Comparison of ENCODE assay signal across 13 cellular contexts in the genomic region with DNA sequence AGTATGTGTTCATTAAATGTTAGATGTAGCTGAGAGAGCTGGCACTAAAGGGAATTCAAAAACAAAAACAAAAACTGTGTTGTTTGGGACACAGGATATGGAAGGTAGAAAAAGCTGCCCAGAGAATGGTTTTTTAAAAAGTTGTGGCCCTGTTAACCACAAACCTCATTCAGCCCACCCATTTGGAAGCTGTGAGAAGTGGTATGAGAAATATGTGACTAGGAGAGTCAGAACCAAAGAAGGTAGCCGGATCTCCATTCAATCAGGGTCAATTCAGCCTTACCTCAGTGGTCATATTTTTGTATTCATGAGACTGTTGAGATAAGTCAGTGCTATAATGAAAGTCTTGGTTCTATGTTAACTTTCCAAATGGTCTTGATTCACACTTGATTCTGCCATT. TPM values are rescaled to one million over a fixed set of nuclear protein-coding genes. Genes with fewer than 3 reads are reported as not detected.
DNase-seq lines count a peak whose midpoint lies in the region; ATAC-seq, FAIRE-seq and TF ChIP-seq lines count a peak whose summit lies in the region.
"Had no signal": no experiment of that assay in that cellular context is flagged by ENCODE, and none has a peak within 500 bp of the region (broad histone marks: within the 10 kb centered on the region; RNA-seq: fewer than 3 reads in every experiment).

No MANE protein-coding gene starts in this region.

- H3K4me1 Mint-ChIP-seq in activated T-helper 1 cell treated with anti-CD3 and anti-CD28 coated beads, Interleukin-12 subunit alpha, Interleukin-12 subunit beta, Interleukin-2, Interleukin-4 antibody, amounts not matched to agents 30 ng/mL and 10 ng/mL and 1 ng/mL, durations not matched to agents 14 hours and 24 hours and 36 hours (ENCODE audit: low read depth) = peaks cover 61% of the 10 kb centered on the region

- peaks cover 19% of the 10 kb centered on the region for H3K36me3 ChIP-seq in neutrophil
- H3K36me3 ChIP-seq: right lobe of liver had no signal

- no peak overlapping the region for H3K4me3 ChIP-seq in neutrophil (ENCODE audit: low read depth in 1 of 2, low read length in 1 of 2)
- H3K4me3 ChIP-seq: right lobe of liver had no signal

- DNase-seq in GM12891 (ENCODE audit: insufficient read length, low spot score) = no peak
- DNase-seq in activated T-helper 1 cell treated with anti-CD3 and anti-CD28 coated beads, Interleukin-12 subunit alpha, Interleukin-12 subunit beta, Interleukin-2, Interleukin-4 antibody, amounts not matched to agents 30 ng/mL and 10 ng/mL and 1 ng/mL, durations not matched to agents 14 hours and 24 hours and 36 hours (ENCODE audit: low spot score) = no peak
- DNase-seq in stimulated activated CD4-positive, alpha-beta T cell treated with anti-CD3 and anti-CD28 coated beads, Interleukin-4, amount 100 ng/mL, for 24 hours = no peak
- DNase-seq: erythroblast, NCI-H2029, right lobe of liver had no signal

- H3K27ac ChIP-seq in neutrophil = peak overlapping the region; percentile 95

- no peaks in the 10 kb centered on the region for H3K9me3 ChIP-seq in neutrophil
- H3K9me3 ChIP-seq: right lobe of liver had no signal

- TF ChIP-seq POLR2A in GM12891 (IDR thresholded peaks at IDR 0.05; ENCODE audit: low read depth, low read length) = no peak

- intact Hi-C loops in activated T-helper 1 cell treated with anti-CD3 and anti-CD28 coated beads, Interleukin-12 subunit alpha, Interleukin-12 subunit beta, Interleukin-2, Interleukin-4 antibody, amounts not matched to agents 30 ng/mL and 10 ng/mL and 1 ng/mL, durations not matched to agents 14 hours and 24 hours and 36 hours (cut with micrococcal nuclease) = loop anchor here (1.0 to 10.0 kb wide), 3 partner anchors 7 to 1495 kb away; a partner anchor contains a TSS

- peak; percentile 9 for FAIRE-seq in GM12891 (lab: Jason Lieb, UNC)
- FAIRE-seq: bronchial epithelial cell had no signal

- peaks cover 23% of the 10 kb centered on the region for H3K36me3 Mint-ChIP-seq in activated T-helper 1 cell treated with anti-CD3 and anti-CD28 coated beads, Interleukin-12 subunit alpha, Interleukin-12 subunit beta, Interleukin-2, Interleukin-4 antibody, amounts not matched to agents 30 ng/mL and 10 ng/mL and 1 ng/mL, durations not matched to agents 14 hours and 24 hours and 36 hours (ENCODE audit: low read depth)

- TF ChIP-seq CTCF in neutrophil (IDR thresholded peaks at IDR 0.05) = no peak

- H3K4me3 Mint-ChIP-seq in activated T-helper 1 cell treated with anti-CD3 and anti-CD28 coated beads, Interleukin-12 subunit alpha, Interleukin-12 subunit beta, Interleukin-2, Interleukin-4 antibody, amounts not matched to agents 30 ng/mL and 10 ng/mL and 1 ng/mL, durations not matched to agents 14 hours and 24 hours and 36 hours = peak overlapping the region; percentile 70
- H3K4me3 Mint-ChIP-seq: memory B cell had no signal

- peaks cover 49 to 54% of the 10 kb centered on the region in 2 experiments for H3K4me1 ChIP-seq in neutrophil (ENCODE audit: control insufficient read depth in 1 of 2, insufficient read depth in 1 of 2, low read depth in 1 of 2, low read length in 1 of 2)

- no peaks in the 10 kb centered on the region for H3K9me3 Mint-ChIP-seq in activated T-helper 1 cell treated with anti-CD3 and anti-CD28 coated beads, Interleukin-12 subunit alpha, Interleukin-12 subunit beta, Interleukin-2, Interleukin-4 antibody, amounts not matched to agents 30 ng/mL and 10 ng/mL and 1 ng/mL, durations not matched to agents 14 hours and 24 hours and 36 hours
- H3K9me3 Mint-ChIP-seq: memory B cell had no signal

- peak overlapping the region; percentile 96 for H3K27ac Mint-ChIP-seq in activated T-helper 1 cell treated with anti-CD3 and anti-CD28 coated beads, Interleukin-12 subunit alpha, Interleukin-12 subunit beta, Interleukin-2, Interleukin-4 antibody, amounts not matched to agents 30 ng/mL and 10 ng/mL and 1 ng/mL, durations not matched to agents 14 hours and 24 hours and 36 hours

- H3K27me3 Mint-ChIP-seq in activated T-helper 1 cell treated with anti-CD3 and anti-CD28 coated beads, Interleukin-12 subunit alpha, Interleukin-12 subunit beta, Interleukin-2, Interleukin-4 antibody, amounts not matched to agents 30 ng/mL and 10 ng/mL and 1 ng/mL, durations not matched to agents 14 hours and 24 hours and 36 hours (ENCODE audit: insufficient read depth) = no peaks in the 10 kb centered on the region
- H3K27me3 Mint-ChIP-seq: memory B cell had no signal

- no peaks in the 10 kb centered on the region for H3K27me3 ChIP-seq in neutrophil
- H3K27me3 ChIP-seq: right lobe of liver had no signal

- peak; percentile 32 for ATAC-seq in HG02798 (IDR thresholded peaks at IDR 0.05; ENCODE audit: poor library complexity, unreplicated experiment)
- ATAC-seq in SK-N-SH treated with all-trans-retinoic acid at 6 μM for 48 hours = no peak
- ATAC-seq in HG02840 (IDR thresholded peaks at IDR 0.05; ENCODE audit: low FRiP score, unreplicated experiment) = no peak
- no peak for ATAC-seq in GM19397 (IDR thresholded peaks at IDR 0.05; ENCODE audit: unreplicated experiment)
- ATAC-seq: right lobe of liver had no signal

TF ChIP-seq in GM12891, 5 proteins besides CTCF, POLR2A, EP300 and RAD21:
- TF ChIP-seq SPI1 (IDR thresholded peaks at IDR 0.05; ENCODE audit: low read depth, low read length) = no peak

TF ChIP-seq in SK-N-SH treated with all-trans-retinoic acid at 6 μM for 48 hours, 23 proteins besides CTCF, POLR2A, EP300 and RAD21:
- TF ChIP-seq CSDC2 (CRISPR knock-in tag; IDR thresholded peaks at IDR 0.05) = no peak
- TF ChIP-seq TOX (CRISPR knock-in tag; IDR thresholded peaks at IDR 0.05; ENCODE audit: borderline replicate concordance) = no peak
- no peak for TF ChIP-seq ZC3H10 (CRISPR knock-in tag; IDR thresholded peaks at IDR 0.05)
- no peak for TF ChIP-seq TCF4 (CRISPR knock-in tag; IDR thresholded peaks at IDR 0.05; ENCODE audit: borderline replicate concordance)
- TF ChIP-seq, protein P1, sequence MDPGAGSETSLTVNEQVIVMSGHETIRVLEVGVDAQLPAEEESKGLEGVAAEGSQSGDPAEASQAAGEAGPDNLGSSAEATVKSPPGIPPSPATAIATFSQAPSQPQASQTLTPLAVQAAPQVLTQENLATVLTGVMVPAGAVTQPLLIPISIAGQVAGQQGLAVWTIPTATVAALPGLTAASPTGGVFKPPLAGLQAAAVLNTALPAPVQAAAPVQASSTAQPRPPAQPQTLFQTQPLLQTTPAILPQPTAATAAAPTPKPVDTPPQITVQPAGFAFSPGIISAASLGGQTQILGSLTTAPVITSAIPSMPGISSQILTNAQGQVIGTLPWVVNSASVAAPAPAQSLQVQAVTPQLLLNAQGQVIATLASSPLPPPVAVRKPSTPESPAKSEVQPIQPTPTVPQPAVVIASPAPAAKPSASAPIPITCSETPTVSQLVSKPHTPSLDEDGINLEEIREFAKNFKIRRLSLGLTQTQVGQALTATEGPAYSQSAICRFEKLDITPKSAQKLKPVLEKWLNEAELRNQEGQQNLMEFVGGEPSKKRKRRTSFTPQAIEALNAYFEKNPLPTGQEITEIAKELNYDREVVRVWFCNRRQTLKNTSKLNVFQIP (CRISPR knock-in tag; IDR thresholded peaks at IDR 0.05; ENCODE audit: borderline replicate concordance, low read depth) = no peak
- TF ChIP-seq BACH2 (CRISPR knock-in tag; IDR thresholded peaks at IDR 0.05; ENCODE audit: borderline replicate concordance) = no peak
- no peak for TF ChIP-seq ESRRG (CRISPR knock-in tag; IDR thresholded peaks at IDR 0.05)
- TF ChIP-seq, protein P2, sequence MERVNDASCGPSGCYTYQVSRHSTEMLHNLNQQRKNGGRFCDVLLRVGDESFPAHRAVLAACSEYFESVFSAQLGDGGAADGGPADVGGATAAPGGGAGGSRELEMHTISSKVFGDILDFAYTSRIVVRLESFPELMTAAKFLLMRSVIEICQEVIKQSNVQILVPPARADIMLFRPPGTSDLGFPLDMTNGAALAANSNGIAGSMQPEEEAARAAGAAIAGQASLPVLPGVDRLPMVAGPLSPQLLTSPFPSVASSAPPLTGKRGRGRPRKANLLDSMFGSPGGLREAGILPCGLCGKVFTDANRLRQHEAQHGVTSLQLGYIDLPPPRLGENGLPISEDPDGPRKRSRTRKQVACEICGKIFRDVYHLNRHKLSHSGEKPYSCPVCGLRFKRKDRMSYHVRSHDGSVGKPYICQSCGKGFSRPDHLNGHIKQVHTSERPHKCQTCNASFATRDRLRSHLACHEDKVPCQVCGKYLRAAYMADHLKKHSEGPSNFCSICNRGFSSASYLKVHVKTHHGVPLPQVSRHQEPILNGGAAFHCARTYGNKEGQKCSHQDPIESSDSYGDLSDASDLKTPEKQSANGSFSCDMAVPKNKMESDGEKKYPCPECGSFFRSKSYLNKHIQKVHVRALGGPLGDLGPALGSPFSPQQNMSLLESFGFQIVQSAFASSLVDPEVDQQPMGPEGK (CRISPR knock-in tag; IDR thresholded peaks at IDR 0.05; ENCODE audit: borderline replicate concordance) = no peak
- TF ChIP-seq ZFP3 (CRISPR knock-in tag; IDR thresholded peaks at IDR 0.05) = no peak
- TF ChIP-seq ZNF8 (CRISPR knock-in tag; IDR thresholded peaks at IDR 0.05) = no peak

RNA-seq across cellular contexts. Expression of a gene that starts 29.8 kb away (rescaled TPM):
- polyA plus RNA-seq in GM12891 (2012; ENCODE audit: low read depth, missing spikeins) = 124 TPM
- total RNA-seq in activated T-helper 1 cell treated with anti-CD3 and anti-CD28 coated beads, Interleukin-12 subunit alpha, Interleukin-12 subunit beta, Interleukin-2, Interleukin-4 antibody, amounts not matched to agents 30 ng/mL and 10 ng/mL and 1 ng/mL, durations not matched to agents 14 hours and 24 hours and 36 hours = 342 and 369 TPM in 2 replicates

RNA-seq across cellular contexts. Expression of a gene that starts 53.2 kb away (rescaled TPM):
- polyA plus RNA-seq in GM12891 (2012; ENCODE audit: low read depth, missing spikeins) = 28.9 TPM
- total RNA-seq in activated T-helper 1 cell treated with anti-CD3 and anti-CD28 coated beads, Interleukin-12 subunit alpha, Interleukin-12 subunit beta, Interleukin-2, Interleukin-4 antibody, amounts not matched to agents 30 ng/mL and 10 ng/mL and 1 ng/mL, durations not matched to agents 14 hours and 24 hours and 36 hours = 29.2 and 29.9 TPM in 2 replicates
